12 cellular contexts compared by ENCODE assay signal in the genomic region with DNA sequence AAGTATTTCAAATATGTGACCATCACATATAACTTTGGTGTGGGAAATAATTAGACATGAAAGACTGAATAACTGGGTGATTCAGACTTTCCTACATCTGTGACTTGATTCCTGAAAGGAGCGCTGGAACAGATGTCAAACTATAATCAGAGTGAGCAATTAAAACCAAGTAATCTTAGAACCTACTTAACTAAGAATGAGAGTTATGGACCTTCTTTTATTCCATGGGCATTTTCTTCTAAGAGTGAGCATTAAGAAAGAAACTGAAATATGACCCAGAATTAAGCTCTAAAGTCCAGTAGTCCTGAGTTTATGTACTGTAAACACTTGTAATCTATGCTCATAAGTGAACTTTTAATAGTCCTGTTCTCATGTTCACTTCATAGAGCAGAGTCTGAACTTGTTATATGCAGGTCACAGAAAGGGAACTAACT.
DNase-seq lines count a peak whose midpoint lies in the region; ATAC-seq and TF ChIP-seq lines count a peak whose summit lies in the region.
"Had no signal": no experiment of that assay in that cellular context is flagged by ENCODE, and none has a peak within 500 bp of the region (broad histone marks: within the 10 kb centered on the region; RNA-seq: fewer than 3 reads in every experiment).

No MANE protein-coding gene starts in this region.

- H4K20me1 ChIP-seq in fibroblast of lung (ENCODE audit: control insufficient read depth, extremely low read depth, insufficient read depth, low read length), result no peaks in the 10 kb centered on the region

- 79 to 98% methylated on average over 1 of the region's 1 CpG for WGBS in thyroid gland, 2 donors

- intact Hi-C loops in thyroid gland (cut with DNase I), result no loop called here

- no peak overlapping the region for H3K4me2 ChIP-seq in fibroblast of lung (ENCODE audit: extremely low read depth, insufficient read depth, low read length)

- H3K27ac ChIP-seq in fibroblast of lung (ENCODE audit: insufficient read depth, low read length) (no peak overlapping the region), thyroid gland (no peak overlapping the region)
- H3K27ac ChIP-seq: VCaP had no signal

- no peaks in the 10 kb centered on the region for H3K27me3 ChIP-seq in fibroblast of lung (ENCODE audit: control insufficient read depth, insufficient read depth, low read length)
- H3K27me3 ChIP-seq in thyroid gland, result no peaks in the 10 kb centered on the region

- H3K9me3 ChIP-seq in fibroblast of lung (ENCODE audit: control insufficient read depth, insufficient read depth, low read depth, low read length) (no peaks in the 10 kb centered on the region), thyroid gland (no peaks in the 10 kb centered on the region)

- no peaks in the 10 kb centered on the region for H3K79me2 ChIP-seq in fibroblast of lung (ENCODE audit: control insufficient read depth, insufficient read depth, low read length)

- TF ChIP-seq CTCF in fibroblast of lung (conservative IDR thresholded peaks at IDR 0.05 in 1 of 2, IDR thresholded peaks at IDR 0.05 in 1 of 2; ENCODE audit: low read depth in 1 of 2, low read length in 2 of 2) (no peak), thyroid gland (IDR thresholded peaks at IDR 0.05) (no peak)

- no peak overlapping the region for H3K4me3 ChIP-seq in fibroblast of lung (replicated peaks in 1 of 4; ENCODE audit: control extremely low read depth in 1 of 4, insufficient read depth in 1 of 4, low read depth in 3 of 4, low read length in 4 of 4)
- no peak overlapping the region for H3K4me3 ChIP-seq in thyroid gland (replicated peaks in 1 of 3)

- TF ChIP-seq POLR2A in thyroid gland (IDR thresholded peaks at IDR 0.05), result no peak

- H3K36me3 ChIP-seq in fibroblast of lung (ENCODE audit: control insufficient read depth, insufficient read depth, low read length), result no peaks in the 10 kb centered on the region
- no peaks in the 10 kb centered on the region for H3K36me3 ChIP-seq in thyroid gland

- DNase-seq in EL, result peak; percentile 63
- peak; percentile 60 to 92 for DNase-seq in NCI-H524 (lab: John Stamatoyannopoulos, UW)
- peak; percentile 28 to 91 for DNase-seq in fibroblast of lung (ENCODE audit: low read depth in 2 of 2)
- DNase-seq in pulmonary artery endothelial cell (ENCODE audit: low read depth, low spot score), result peak; percentile 4
- DNase-seq in thyroid gland, result no peak
- DNase-seq in NCI-H1092 (lab: John Stamatoyannopoulos, UW), result no peak
- DNase-seq: NCI-H345; Right ventricle myocardium superior; stimulated activated naive CD8-positive, alpha-beta T cell treated with anti-CD3 and anti-CD28 coated beads, Interleukin-15, amount 100 ng/mL, for 72 hours had no signal

- peaks cover 2% of the 10 kb centered on the region for H3K4me1 ChIP-seq in fibroblast of lung (ENCODE audit: control insufficient read depth, extremely low read depth, insufficient read depth, low read length)
- H3K4me1 ChIP-seq in thyroid gland, result no peaks in the 10 kb centered on the region

- ATAC-seq in GM21526 (IDR thresholded peaks at IDR 0.05; ENCODE audit: low FRiP score, unreplicated experiment) (no peak), GM18511 (IDR thresholded peaks at IDR 0.05; ENCODE audit: unreplicated experiment) (no peak)
- ATAC-seq: stimulated activated naive CD8-positive, alpha-beta T cell treated with anti-CD3 and anti-CD28 coated beads, Interleukin-15, amount 100 ng/mL, for 72 hours had no signal

- no peak overlapping the region for H2AFZ ChIP-seq in fibroblast of lung (ENCODE audit: low read length)

- no peak overlapping the region for H3K9ac ChIP-seq in fibroblast of lung (ENCODE audit: insufficient read depth, low read length)

Comparison
In these comparisons a context has a peak if more than half of its experiments do, and no peak if none do; other contexts are left out.
1. DNase-seq: peak in EL (single experiment), NCI-H524 (2 of 2), fibroblast of lung (2 of 2) and pulmonary artery endothelial cell (single experiment); none in thyroid gland (0 of 2) and NCI-H1092 (single experiment).